ENCODE assay signal across 22 cellular contexts in the genomic region with DNA sequence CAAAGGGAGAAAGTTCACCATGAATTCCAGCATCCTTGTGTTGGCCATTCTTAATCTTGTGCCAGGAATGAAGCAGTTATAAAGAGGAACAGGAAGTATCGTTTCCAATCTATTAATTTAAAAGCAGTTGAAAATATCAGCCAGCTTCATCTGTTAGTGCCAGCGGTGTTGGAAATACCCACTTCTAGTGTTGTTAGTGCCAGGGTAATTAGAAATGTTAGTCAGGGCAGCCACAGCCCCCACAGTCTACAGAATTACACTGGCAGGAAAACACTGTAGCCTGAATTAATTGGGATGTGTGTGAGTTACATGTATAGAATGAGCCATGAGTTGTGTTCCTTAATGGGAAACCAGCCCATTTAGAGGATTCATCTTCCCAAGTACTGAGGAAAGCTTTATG.
DNase-seq lines count a peak whose midpoint lies in the region; ATAC-seq, FAIRE-seq and TF ChIP-seq lines count a peak whose summit lies in the region.
"Had no signal": no experiment of that assay in that cellular context is flagged by ENCODE, and none has a peak within 500 bp of the region (broad histone marks: within the 10 kb centered on the region; RNA-seq: fewer than 3 reads in every experiment).

No MANE protein-coding gene starts in this region.

- H3K79me2 ChIP-seq in astrocyte (ENCODE audit: insufficient read depth, low read length): peaks cover 28% of the 10 kb centered on the region
- H3K79me2 ChIP-seq: parathyroid adenoma had no signal

- H3K9me3 Mint-ChIP-seq in HFFc6 (no peaks in the 10 kb centered on the region), astrocyte (ENCODE audit: unreplicated experiment) (no peaks in the 10 kb centered on the region)
- H3K9me3 Mint-ChIP-seq: activated T-helper 2 cell treated with anti-CD3 and anti-CD28 coated beads, Interferon-gamma antibody, Interleukin-2, Interleukin-4, amounts not matched to agents 10 μg/mL and 5 μg/mL and 100 μg/mL, durations not matched to agents 14 hours and 24 hours and 36 hours had no signal

- H4K20me1 ChIP-seq in astrocyte (ENCODE audit: insufficient read depth, low read length): peaks cover 27% of the 10 kb centered on the region

- no peak for FAIRE-seq in astrocyte (lab: Jason Lieb, UNC)
- FAIRE-seq: H54, HTR-8/SVneo, TTC549 had no signal

- H3K36me3 ChIP-seq in astrocyte (ENCODE audit: insufficient read depth, low read length) (peaks cover 40% of the 10 kb centered on the region), mucosa of rectum (ENCODE audit: control insufficient read depth in 2 of 2, insufficient read depth in 2 of 2, low read length in 2 of 2) (peaks cover 21 to 40% of the 10 kb centered on the region in 2 donors), subcutaneous abdominal adipose tissue (ENCODE audit: control insufficient read depth in 5 of 5, insufficient read depth in 5 of 5, low read length in 5 of 5) (peaks cover 9 to 54% (median 29%) of the 10 kb centered on the region in 5 donors)

- no peak overlapping the region for H2AFZ ChIP-seq in astrocyte (ENCODE audit: low read depth, low read length)
- H2AFZ ChIP-seq: hepatocyte, parathyroid adenoma had no signal

- H3K27ac ChIP-seq in astrocyte (ENCODE audit: low read depth, low read length) (peak overlapping the region; percentile 53), mucosa of rectum (ENCODE audit: low read depth in 2 of 2, low read length in 2 of 2) (peak overlapping the region; percentile 13 to 16), subcutaneous abdominal adipose tissue (ENCODE audit: low read depth, low read length) (peak overlapping the region; percentile 39)
- H3K27ac ChIP-seq: C4-2B, hepatocyte, parathyroid adenoma had no signal

- H3K9ac ChIP-seq in astrocyte (ENCODE audit: low read length) (no peak overlapping the region), mucosa of rectum (ENCODE audit: low read depth in 1 of 2, low read length in 2 of 2) (no peak overlapping the region), subcutaneous abdominal adipose tissue (ENCODE audit: low read length in 5 of 5) (no peak overlapping the region)
- H3K9ac ChIP-seq: parathyroid adenoma had no signal

- H3K4me1 ChIP-seq in astrocyte (ENCODE audit: insufficient read depth, low read length) (peaks cover 49% of the 10 kb centered on the region), mucosa of rectum (ENCODE audit: control insufficient read depth in 2 of 2, insufficient read depth in 2 of 2, low read length in 2 of 2) (peaks cover 9 to 19% of the 10 kb centered on the region in 2 donors), subcutaneous abdominal adipose tissue (ENCODE audit: control insufficient read depth in 5 of 5, insufficient read depth in 5 of 5, low read length in 5 of 5) (peaks cover 21 to 52% (median 27%) of the 10 kb centered on the region in 5 donors)
- H3K4me1 ChIP-seq: parathyroid adenoma had no signal

- H3K4me3 Mint-ChIP-seq in HFFc6 (no peak overlapping the region), astrocyte (ENCODE audit: unreplicated experiment) (no peak overlapping the region)
- H3K4me3 Mint-ChIP-seq: activated CD8-positive, alpha-beta T cell treated with anti-CD3 and anti-CD28 coated beads, Interleukin-2, amount 10 ng/mL, durations not matched to agents 7 days and 5 days had no signal

- peak overlapping the region; percentile 46; the same call in 1 of the 2 replicates for H3K27ac Mint-ChIP-seq in HFFc6
- H3K27ac Mint-ChIP-seq in astrocyte (ENCODE audit: unreplicated experiment): peak overlapping the region; percentile 85
- H3K27ac Mint-ChIP-seq: activated CD8-positive, alpha-beta T cell treated with anti-CD3 and anti-CD28 coated beads, Interleukin-2, amount 10 ng/mL, durations not matched to agents 7 days and 5 days; activated T-helper 2 cell treated with anti-CD3 and anti-CD28 coated beads, Interferon-gamma antibody, Interleukin-2, Interleukin-4, amounts not matched to agents 10 μg/mL and 5 μg/mL and 100 μg/mL, durations not matched to agents 14 hours and 24 hours and 36 hours had no signal

- DNase-seq in HFFc6 (no peak), astrocyte (ENCODE audit: low read depth) (peak; percentile 21), T-helper 1 cell (no peak), NCI-H226 (no peak)
- DNase-seq: activated CD8-positive, alpha-beta T cell treated with anti-CD3 and anti-CD28 coated beads, Interleukin-2, amount 10 ng/mL, durations not matched to agents 7 days and 5 days; esophagus squamous epithelium; kidney glomerular epithelial cell; mucosa of descending colon; NCI-H1930; NCI-H526; PC-3; stimulated activated CD4-positive, alpha-beta T cell treated with anti-CD3 and anti-CD28 coated beads, Interleukin-15, amount 100 ng/mL, for 24 hours had no signal

- H3K4me1 Mint-ChIP-seq in HFFc6 (ENCODE audit: low read depth): peaks cover 75% of the 10 kb centered on the region
- H3K4me1 Mint-ChIP-seq in astrocyte (ENCODE audit: low read depth, unreplicated experiment): peaks cover 88% of the 10 kb centered on the region

- H3K4me3 ChIP-seq in astrocyte (ENCODE audit: insufficient read depth, low read depth, low read length) (no peak overlapping the region), mucosa of rectum (ENCODE audit: low read length in 2 of 2) (no peak overlapping the region), subcutaneous abdominal adipose tissue (ENCODE audit: low read depth in 1 of 5, low read length in 5 of 5) (no peak overlapping the region)
- H3K4me3 ChIP-seq: esophagus squamous epithelium, hepatocyte, mucosa of descending colon had no signal

- no peak overlapping the region for H3K4me2 ChIP-seq in astrocyte (ENCODE audit: low read length)
- H3K4me2 ChIP-seq: hepatocyte had no signal

- H3K36me3 Mint-ChIP-seq in HFFc6 (ENCODE audit: low read depth) (peaks cover 64% of the 10 kb centered on the region), astrocyte (ENCODE audit: low read depth, unreplicated experiment) (peaks cover 35% of the 10 kb centered on the region)

- TF ChIP-seq CTCF in HFFc6 (IDR thresholded peaks at IDR 0.05) (no peak), astrocyte (IDR thresholded peaks at IDR 0.05; ENCODE audit: insufficient read depth, low read depth, low read length) (no peak)

- ATAC-seq in GM21737 (IDR thresholded peaks at IDR 0.05; ENCODE audit: unreplicated experiment): no peak
- ATAC-seq: activated CD8-positive, alpha-beta T cell treated with anti-CD3 and anti-CD28 coated beads, Interleukin-2, amount 10 ng/mL, durations not matched to agents 7 days and 5 days; mucosa of descending colon; PC-3 had no signal

- H3K27me3 ChIP-seq in astrocyte (ENCODE audit: insufficient read depth, low read length) (no peaks in the 10 kb centered on the region), mucosa of rectum (ENCODE audit: control insufficient read depth in 2 of 2, insufficient read depth in 2 of 2, low read length in 2 of 2) (no peaks in the 10 kb centered on the region), subcutaneous abdominal adipose tissue (ENCODE audit: control insufficient read depth in 5 of 5, insufficient read depth in 4 of 5, low read length in 5 of 5) (peaks cover 0 to 4% (median 0%) of the 10 kb centered on the region in 5 donors)
- H3K27me3 ChIP-seq: esophagus squamous epithelium, hepatocyte had no signal

- H3K9me3 ChIP-seq in astrocyte (ENCODE audit: insufficient read depth, low read depth, low read length) (no peaks in the 10 kb centered on the region), mucosa of rectum (ENCODE audit: control insufficient read depth in 2 of 2, low read length in 2 of 2) (no peaks in the 10 kb centered on the region), subcutaneous abdominal adipose tissue (ENCODE audit: control insufficient read depth in 5 of 5, low read length in 5 of 5) (peaks cover 0 to 2% (median 0%) of the 10 kb centered on the region in 5 donors)
- H3K9me3 ChIP-seq: esophagus squamous epithelium, mucosa of descending colon had no signal

- H3K27me3 Mint-ChIP-seq in HFFc6 (ENCODE audit: insufficient read depth) (peaks cover 10% of the 10 kb centered on the region), astrocyte (ENCODE audit: low read depth, unreplicated experiment) (no peaks in the 10 kb centered on the region)
